Comparison of ENCODE assay signal across 31 cellular contexts in the genomic region with DNA sequence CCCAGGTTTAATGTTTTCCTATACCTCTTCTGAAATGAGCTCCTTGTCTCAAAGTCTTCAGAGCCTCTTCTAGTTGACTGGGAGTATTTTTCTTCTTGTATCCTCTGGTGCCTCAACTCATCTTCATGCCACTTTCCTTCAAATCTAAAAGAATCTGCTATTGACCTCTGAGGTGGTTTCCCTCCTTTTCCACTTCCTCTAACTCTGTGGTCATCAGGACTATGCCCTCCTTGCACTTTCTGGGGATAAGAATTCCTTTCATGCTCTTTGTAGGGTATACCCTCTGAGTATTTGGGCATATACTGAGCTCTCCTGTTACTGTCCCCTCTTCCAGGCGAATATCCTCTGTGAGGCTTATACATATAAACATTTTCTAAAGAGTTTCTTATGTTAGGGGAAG.
"Had no signal": no experiment of that assay in that cellular context is flagged by ENCODE, and none has a peak within 500 bp of the region (broad histone marks: within the 10 kb centered on the region; RNA-seq: fewer than 3 reads in every experiment).

No MANE protein-coding gene starts in this region.

- H3K4me2 ChIP-seq: neural progenitor cell, smooth muscle cell had no signal

- H3K27me3 Mint-ChIP-seq: effector memory CD8-positive, alpha-beta T cell; naive thymus-derived CD4-positive, alpha-beta T cell; progenitor cell of endocrine pancreas had no signal

- H3K4me1 Mint-ChIP-seq: nephron had no signal

- H3K4me3 Mint-ChIP-seq: effector memory CD8-positive, alpha-beta T cell; naive thymus-derived CD4-positive, alpha-beta T cell; nephron; neural progenitor cell had no signal

- H3K9me3 Mint-ChIP-seq: effector memory CD8-positive, alpha-beta T cell; naive thymus-derived CD4-positive, alpha-beta T cell had no signal

- H3K9me3 ChIP-seq: esophagus squamous epithelium, heart right ventricle, left lung, testis, tibial artery, upper lobe of left lung had no signal

- H3K27ac Mint-ChIP-seq: neural progenitor cell, progenitor cell of endocrine pancreas had no signal

- H3K9ac ChIP-seq: neural progenitor cell, parathyroid adenoma had no signal

- H3K36me3 ChIP-seq: neural progenitor cell had no signal

- DNase-seq: cortex of kidney; effector memory CD8-positive, alpha-beta T cell; erythroblast; esophagus squamous epithelium; foreskin melanocyte; glutamatergic neuron; heart right ventricle; hippocampal formation; left cardiac atrium; left lung; mesendoderm; midbrain; naive thymus-derived CD4-positive, alpha-beta T cell; stimulated activated CD4-positive, alpha-beta T cell treated with anti-CD3 and anti-CD28 coated beads, Interleukin-12 subunit alpha, Interleukin-12 subunit beta, amount 100 ng/mL, for 4 hours; stimulated activated CD4-positive, alpha-beta T cell treated with anti-CD3 and anti-CD28 coated beads, Interleukin-1b, Interleukin-23, amount 100 ng/mL, for 48 hours; stimulated activated CD4-positive, alpha-beta T cell treated with anti-CD3 and anti-CD28 coated beads, Interleukin-4, amount 100 ng/mL, for 1 hour; stimulated activated CD8-positive, alpha-beta memory T cell treated with anti-CD3 and anti-CD28 coated beads, Interleukin-4, amount 100 ng/mL, for 48 hours; stimulated activated naive CD4-positive, alpha-beta T cell; substantia nigra; testis; tibial artery; upper lobe of left lung had no signal

- H3K27me3 ChIP-seq: esophagus squamous epithelium, heart right ventricle, left lung, neural progenitor cell, testis, tibial artery, upper lobe of left lung had no signal

- H2AFZ ChIP-seq: neural progenitor cell, parathyroid adenoma had no signal

- H3K27ac ChIP-seq: esophagus squamous epithelium, heart right ventricle, left lung, neural progenitor cell, parathyroid adenoma, testis, tibial artery, upper lobe of left lung had no signal

- H3K4me1 ChIP-seq: esophagus squamous epithelium, heart right ventricle, left lung, neural progenitor cell, parathyroid adenoma, testis, tibial artery, upper lobe of left lung had no signal

- ATAC-seq: effector memory CD8-positive, alpha-beta T cell; heart right ventricle; left cardiac atrium; left lung; naive thymus-derived CD4-positive, alpha-beta T cell; sciatic nerve had no signal

- FAIRE-seq: endometrium, islet of Langerhans, urothelium cell line had no signal

- H3K79me2 ChIP-seq: parathyroid adenoma had no signal

- H3K4me3 ChIP-seq: esophagus squamous epithelium, heart right ventricle, left lung, neural progenitor cell, smooth muscle cell, testis, tibial artery, upper lobe of left lung had no signal
